Comparison of ENCODE assay signal across 19 cellular contexts in the genomic region with DNA sequence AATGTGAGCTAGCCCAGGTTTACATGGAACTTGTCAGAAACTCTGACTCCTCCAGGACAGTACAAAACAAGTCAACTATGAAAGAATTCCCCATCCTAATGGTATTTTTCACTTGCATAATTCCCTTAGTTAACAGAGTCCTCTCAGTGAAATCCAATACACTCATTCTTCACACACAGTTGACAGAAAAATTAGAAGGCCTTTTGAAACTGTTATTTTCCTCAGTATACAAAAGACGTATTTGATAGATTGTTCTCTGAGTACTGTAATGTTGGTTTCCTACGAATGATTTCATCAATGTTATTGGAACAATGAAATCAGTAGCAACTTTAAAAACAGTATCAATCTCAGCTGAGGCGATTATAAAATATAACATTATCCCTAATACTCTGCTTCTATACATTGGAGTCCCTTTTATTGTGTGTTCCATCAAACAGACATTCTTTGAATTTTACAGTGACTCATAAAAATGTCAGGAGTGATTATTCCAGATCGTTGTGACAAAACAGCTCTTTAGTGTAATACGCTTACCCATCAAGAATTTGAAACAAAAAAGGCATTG.
DNase-seq lines count a peak whose midpoint lies in the region; ATAC-seq and TF ChIP-seq lines count a peak whose summit lies in the region.
"Had no signal": no experiment of that assay in that cellular context is flagged by ENCODE, and none has a peak within 500 bp of the region (broad histone marks: within the 10 kb centered on the region; RNA-seq: fewer than 3 reads in every experiment).

No MANE protein-coding gene starts in this region.

- H3K36me3 ChIP-seq in mesodermal cell (ENCODE audit: control insufficient read depth, insufficient read depth, low read length) (no peaks in the 10 kb centered on the region), tibial nerve (no peaks in the 10 kb centered on the region)
- H3K36me3 ChIP-seq: BE2C, HAP-1 had no signal

- TF ChIP-seq CTCF in tibial nerve (IDR thresholded peaks at IDR 0.05) = no peak

- no peak for TF ChIP-seq EP300 in tibial nerve (IDR thresholded peaks at IDR 0.05)

- DNase-seq in NCI-H460 (ENCODE audit: extremely low read depth, low read depth) = peak; percentile 75
- DNase-seq in astrocyte of the hippocampus (ENCODE audit: low read depth, low spot score) = peak; percentile 15
- DNase-seq in tibial nerve (ENCODE audit: low spot score in 2 of 2) = no peak
- no peak for DNase-seq in T-helper 2 cell
- DNase-seq in activated naive CD4-positive, alpha-beta T cell treated with Interleukin-2 at 50 U/mL for 16 hours = no peak
- DNase-seq: activated CD4-positive, CD25-positive, alpha-beta regulatory T cell treated with anti-CD3 and anti-CD28 coated beads, Interleukin-2, amount 50 U/mL, for 72 hours; activated CD8-positive, alpha-beta memory T cell treated with anti-CD3 and anti-CD28 coated beads, Interleukin-2, amount 10 ng/mL, durations not matched to agents 7 days and 5 days; amniotic stem cell; BE2C; Calu3; foreskin keratinocyte; left cardiac atrium; NCI-H2171 treated with DMSO at 0.1 percent for 48 hours; OCI-M1; stimulated activated CD4-positive, alpha-beta T cell treated with anti-CD3 and anti-CD28 coated beads, Interleukin-2, amount 100 ng/mL, for 48 hours; T-helper 9 cell had no signal

- H3K27ac ChIP-seq in mesodermal cell (ENCODE audit: low read depth, low read length, severe bottlenecking) = peak overlapping the region; percentile 2
- H3K27ac ChIP-seq in tibial nerve = peak overlapping the region; percentile 23 to 86 (median 50)
- H3K27ac ChIP-seq: foreskin keratinocyte had no signal

- no peak for ATAC-seq in HG03108 (IDR thresholded peaks at IDR 0.05; ENCODE audit: unreplicated experiment)
- ATAC-seq: activated CD8-positive, alpha-beta memory T cell treated with anti-CD3 and anti-CD28 coated beads, Interleukin-2, amount 10 ng/mL, durations not matched to agents 7 days and 5 days; foreskin keratinocyte; left cardiac atrium had no signal

- TF ChIP-seq POLR2A in tibial nerve (IDR thresholded peaks at IDR 0.05) = no peak

- no peaks in the 10 kb centered on the region for H3K27me3 ChIP-seq in tibial nerve
- H3K27me3 ChIP-seq: BE2C, foreskin keratinocyte had no signal

- H3K9me3 ChIP-seq in mesodermal cell (ENCODE audit: control insufficient read depth, low read length) (peaks cover 8% of the 10 kb centered on the region), tibial nerve (no peaks in the 10 kb centered on the region)
- H3K9me3 ChIP-seq: BE2C had no signal

- no peak overlapping the region for H3K4me3 ChIP-seq in mesodermal cell (ENCODE audit: extremely low read depth, insufficient read depth, low read length, poor library complexity, severe bottlenecking)
- no peak overlapping the region for H3K4me3 ChIP-seq in tibial nerve
- H3K4me3 ChIP-seq: HAP-1 had no signal

- 83% methylated on average over 1 of the region's 5 CpGs; no CpG with 5 or more reads in 1 of the 2 experiments for WGBS in mesodermal cell (ENCODE audit: insufficient coverage in 2 of 2), 2 experiments
- WGBS in tibial nerve, 2 donors = 47 to 54% methylated on average over 5 of the region's 5 CpGs

- peaks cover 9% of the 10 kb centered on the region for H3K4me1 ChIP-seq in mesodermal cell (ENCODE audit: control insufficient read depth, insufficient read depth, low read length, poor library complexity, severe bottlenecking)
- peaks cover 0 to 18% (median 0%) of the 10 kb centered on the region in 4 donors for H3K4me1 ChIP-seq in tibial nerve

Comparison
In these comparisons a context has a peak if more than half of its experiments do, and no peak if none do; other contexts are left out.
1. DNase-seq: peak in NCI-H460 (single experiment) and astrocyte of the hippocampus (single experiment); none in tibial nerve (0 of 2), T-helper 2 cell (0 of 5) and activated naive CD4-positive, alpha-beta T cell treated with Interleukin-2 at 50 U/mL for 16 hours (single experiment).